In genomic region chrX:70247252-70247651, GRCh38 we compare ENCODE assay signal across 26 cellular contexts. TPM values are rescaled to one million over a fixed set of nuclear protein-coding genes. Genes with fewer than 3 reads are reported as not detected.
"Had no signal": no experiment of that assay in that cellular context is flagged by ENCODE, and none has a peak within 500 bp of the region (broad histone marks: within the 10 kb centered on the region; RNA-seq: fewer than 3 reads in every experiment).

No MANE protein-coding gene starts in this region.

- H3K9ac ChIP-seq: SK-N-SH had no signal

- H3K4me3 Mint-ChIP-seq: T-cell; T-helper 1 cell treated with Interleukin-12 subunit alpha and Interleukin-12 subunit beta and Interleukin-4 antibody, amounts not matched to agents 30 μg/mL and 1 μg/mL, for 36 hours had no signal

- H3K27ac ChIP-seq: RWPE1 had no signal

- H3K4me1 Mint-ChIP-seq: T-cell had no signal

- FAIRE-seq: HepG2 had no signal

- ATAC-seq: HepG2, Panc1, T-cell had no signal

- H3K27ac Mint-ChIP-seq: T-cell; T-helper 1 cell treated with Interleukin-12 subunit alpha and Interleukin-12 subunit beta and Interleukin-4 antibody, amounts not matched to agents 30 μg/mL and 1 μg/mL, for 36 hours had no signal

- H3K9me3 Mint-ChIP-seq: T-cell; T-helper 1 cell treated with Interleukin-12 subunit alpha and Interleukin-12 subunit beta and Interleukin-4 antibody, amounts not matched to agents 30 μg/mL and 1 μg/mL, for 36 hours had no signal

- H3K4me2 ChIP-seq: SK-N-SH had no signal

- H3K36me3 Mint-ChIP-seq: T-cell had no signal

- DNase-seq: IMR-90, Karpas-422, KG1, NCI-H1092, NCI-H1436, NCI-H187, NCI-H2029, NCI-H2081 treated with DMSO at 0.1 percent for 48 hours, NCI-H2171, NCI-H226, NCI-H446, NCI-H510A, NCI-H524 treated with DMSO at 0.1 percent for 48 hours, NCI-H69, NCI-H774, SHP77, SK-N-SH, SW 1271, T-cell had no signal

- H3K9me3 ChIP-seq: SK-N-SH had no signal

RNA-seq across cellular contexts. Expression of gene P2RY4, which starts 12.8 kb away (rescaled TPM):
- total RNA-seq: HT1080, IMR-90, SK-MEL-5 had no signal

RNA-seq across cellular contexts. Expression of gene AWAT1, which starts 12.8 kb away (rescaled TPM):
- total RNA-seq: HepG2, HT1080, IMR-90, M059J, SK-MEL-5, T-cell had no signal

RNA-seq across cellular contexts. Expression of gene ARR3, which starts 20.9 kb away (rescaled TPM):
- total RNA-seq: HepG2, HT1080, IMR-90, M059J, SK-MEL-5, T-cell had no signal

RNA-seq across cellular contexts. Expression of gene RAB41, which starts 34.7 kb away (rescaled TPM):
- total RNA-seq: HepG2, HT1080, IMR-90, M059J, SK-MEL-5, T-cell had no signal
